31 cellular contexts compared by ENCODE assay signal in genomic region chr2:148351439-148352143, GRCh38.
"Had no signal": no experiment of that assay in that cellular context is flagged by ENCODE, and none has a peak within 500 bp of the region (broad histone marks: within the 10 kb centered on the region; RNA-seq: fewer than 3 reads in every experiment).

No MANE protein-coding gene starts in this region.

- DNase-seq: activated B cell treated with CpG ODN at 0.5 μM for 24 hours; activated CD4-positive, alpha-beta memory T cell treated with anti-CD3 and anti-CD28 coated beads for 36 hours; activated CD4-positive, alpha-beta T cell treated with anti-CD3 and anti-CD28 coated beads for 4 hours; activated CD4-positive, alpha-beta T cell treated with anti-CD3 and anti-CD28 coated beads, Interleukin-2, amount 10 ng/mL, durations not matched to agents 24 days and 14 days; activated CD4-positive, alpha-beta T cell treated with anti-CD3 and anti-CD28 coated beads, Interleukin-2, amount 50 U/mL, for 1 hour; activated CD4-positive, alpha-beta T cell treated with anti-CD3 and anti-CD28 coated beads, Interleukin-2, amount 50 U/mL, for 4 hours; activated CD4-positive, CD25-positive, alpha-beta regulatory T cell treated with anti-CD3 and anti-CD28 coated beads, Interleukin-2, amount 50 U/mL, for 72 hours; activated CD8-positive, alpha-beta memory T cell treated with anti-CD3 and anti-CD28 coated beads, Interleukin-2, amount 50 U/mL, for 4 hours; activated CD8-positive, alpha-beta T cell treated with anti-CD3 and anti-CD28 coated beads for 36 hours; activated effector memory CD4-positive, alpha-beta T cell treated with anti-CD3 and anti-CD28 coated beads, Interleukin-2, amount 50 U/mL, for 16 hours; activated gamma-delta T cell treated with Interleukin-2 at 50 U/mL for 16 hours; activated naive CD4-positive, alpha-beta T cell; activated naive CD4-positive, alpha-beta T cell treated with anti-CD3 and anti-CD28 coated beads for 36 hours; activated naive CD4-positive, alpha-beta T cell treated with anti-CD3 and anti-CD28 coated beads, Interleukin-2, amount 50 U/mL, for 16 hours; activated naive CD8-positive, alpha-beta T cell treated with anti-CD3 and anti-CD28 coated beads for 36 hours; activated T-cell treated with anti-CD3 and anti-CD28 coated beads for 4 hours; activated T-cell treated with anti-CD3 and anti-CD28 coated beads, Interleukin-2, amount 50 U/mL, for 1 hour; activated T-cell treated with anti-CD3 and anti-CD28 coated beads, Interleukin-2, amount 50 U/mL, for 4 hours; activated T-cell treated with anti-CD3 and anti-CD28 coated beads, Interleukin-2, amount 50 U/mL, for 72 hours; aorta; body of pancreas; brain microvascular endothelial cell; central memory CD4-positive, alpha-beta T cell; T-helper 2 cell; T-helper 9 cell had no signal

- H3K27me3 ChIP-seq: body of pancreas, brain microvascular endothelial cell, breast epithelium had no signal

- H3K4me3 ChIP-seq: body of pancreas, breast epithelium had no signal

- H3K27ac ChIP-seq: body of pancreas, brain microvascular endothelial cell, breast epithelium, VCaP had no signal

- H3K4me1 ChIP-seq: body of pancreas, breast epithelium had no signal

- H3K36me3 ChIP-seq: brain microvascular endothelial cell, breast epithelium had no signal

- FAIRE-seq: astrocyte, TTC549 had no signal

- H3K9me3 ChIP-seq: body of pancreas had no signal

- ATAC-seq: activated CD8-positive, alpha-beta T cell treated with anti-CD3 and anti-CD28 coated beads for 36 hours; activated naive CD4-positive, alpha-beta T cell treated with anti-CD3 and anti-CD28 coated beads, Interleukin-2, amount 50 U/mL, for 72 hours; activated T-cell treated with anti-CD3 and anti-CD28 coated beads, Interleukin-2, amount 50 U/mL, for 4 hours; activated T-cell treated with anti-CD3 and anti-CD28 coated beads, Interleukin-2, amount 50 U/mL, for 72 hours; activated T-helper 17 cell treated with anti-CD3 and anti-CD28 coated beads, Interleukin-2, amount 50 U/mL, for 72 hours; body of pancreas had no signal
